In the genomic region with DNA sequence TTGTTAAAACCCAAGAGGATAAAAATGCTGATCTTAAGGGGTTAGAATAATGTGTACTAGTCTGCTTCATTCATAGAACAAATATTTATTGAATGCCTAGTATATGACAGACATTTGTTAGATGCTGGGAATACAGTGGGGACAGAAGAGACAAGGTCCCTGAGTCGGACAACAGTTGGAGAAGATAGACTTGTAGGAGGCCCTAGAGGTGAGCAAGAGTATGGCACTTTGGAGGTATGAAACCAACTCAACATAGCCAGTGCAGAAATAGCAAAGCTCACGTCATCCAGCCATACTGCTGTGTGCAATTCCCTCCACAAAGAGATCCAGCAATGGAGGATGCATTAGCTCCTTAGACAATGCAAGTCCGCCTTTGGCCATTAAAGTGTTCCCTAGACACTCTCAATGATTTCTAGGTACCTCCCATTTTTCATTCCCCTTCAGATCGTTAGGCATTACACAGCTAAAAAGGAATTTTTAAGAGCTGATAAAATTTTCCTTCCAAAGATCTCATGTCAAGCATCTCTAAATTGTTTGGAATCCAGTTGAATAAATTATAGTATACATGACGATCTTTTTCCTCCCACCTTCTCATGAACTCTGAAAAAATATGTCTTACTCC, we compare ENCODE assay signal across 12 cellular contexts.
DNase-seq lines count a peak whose midpoint lies in the region; ATAC-seq and TF ChIP-seq lines count a peak whose summit lies in the region.
"Had no signal": no experiment of that assay in that cellular context is flagged by ENCODE, and none has a peak within 500 bp of the region (broad histone marks: within the 10 kb centered on the region; RNA-seq: fewer than 3 reads in every experiment).

No MANE protein-coding gene starts in this region.

- no peak for ATAC-seq in HG03108 (IDR thresholded peaks at IDR 0.05; ENCODE audit: unreplicated experiment)
- ATAC-seq in GM21529 (IDR thresholded peaks at IDR 0.05; ENCODE audit: unreplicated experiment): no peak
- ATAC-seq: left lobe of liver had no signal

- H3K27ac ChIP-seq in SJCRH30: no peak overlapping the region
- H3K27ac ChIP-seq in mesenchymal stem cell (ENCODE audit: low read length, poor library complexity, severe bottlenecking): no peak overlapping the region
- H3K27ac ChIP-seq: testis had no signal

- H2BK5ac ChIP-seq in mesenchymal stem cell (ENCODE audit: low read depth, low read length, poor library complexity, severe bottlenecking): no peak overlapping the region

- H2BK15ac ChIP-seq in mesenchymal stem cell (ENCODE audit: low read depth, poor library complexity, severe bottlenecking): no peak overlapping the region

- no peak overlapping the region for H4K91ac ChIP-seq in mesenchymal stem cell (ENCODE audit: low read length)

- H3K23ac ChIP-seq in mesenchymal stem cell (ENCODE audit: low read length in 2 of 2): no peak overlapping the region

- H3K14ac ChIP-seq in mesenchymal stem cell (ENCODE audit: low read length in 2 of 2): no peak overlapping the region

- CTCF ChIA-PET in HEK293T (lab: Yijun Ruan, JAX): no interaction called here

- H2BK120ac ChIP-seq in mesenchymal stem cell (ENCODE audit: low read depth, low read length): no peak overlapping the region

- H3K79me1 ChIP-seq in mesenchymal stem cell (replicated peaks; ENCODE audit: low read length, poor library complexity, severe bottlenecking): no peaks in the 10 kb centered on the region

- DNase-seq in DMS53 treated with DMSO at 0.1 percent for 48 hours (lab: John Stamatoyannopoulos, UW; ENCODE audit: unreplicated experiment) (peak; percentile 1), HEK293T (ENCODE audit: extremely low spot score) (peak; percentile 27), SJCRH30 (peak; percentile 8 to 25), mesenchymal stem cell (no peak), hepatic stellate cell (ENCODE audit: low spot score) (no peak), NCI-H748 (lab: John Stamatoyannopoulos, UW; ENCODE audit: unreplicated experiment) (no peak)
- DNase-seq: activated B cell treated with CpG ODN at 0.5 μM for 24 hours, activated T-cell treated with anti-CD3 and anti-CD28 coated beads for 4 hours, testis had no signal

- no peak overlapping the region for H3K4me2 ChIP-seq in mesenchymal stem cell (ENCODE audit: low read length, poor library complexity, severe bottlenecking)

- no peak overlapping the region for H2BK12ac ChIP-seq in mesenchymal stem cell (ENCODE audit: low read length in 2 of 2)

- no peak overlapping the region for H3K4me3 ChIP-seq in SJCRH30
- no peak overlapping the region for H3K4me3 ChIP-seq in mesenchymal stem cell (ENCODE audit: insufficient read depth in 1 of 2, low read depth in 1 of 2, low read length in 2 of 2)
- H3K4me3 ChIP-seq: testis had no signal

- H3K9ac ChIP-seq in mesenchymal stem cell (ENCODE audit: low read length): no peak overlapping the region

- POLR2A ChIA-PET in HEK293T (lab: Yijun Ruan, JAX): no interaction called here

- no peak overlapping the region for H3K4ac ChIP-seq in mesenchymal stem cell (ENCODE audit: low read depth in 1 of 2, low read length in 2 of 2)

- H3K4me1 ChIP-seq in SJCRH30 (no peaks in the 10 kb centered on the region; the same call in 1 of the 2 replicates), mesenchymal stem cell (ENCODE audit: control insufficient read depth, insufficient read depth, low read depth, low read length) (no peaks in the 10 kb centered on the region)
- H3K4me1 ChIP-seq: testis had no signal

- H3K9me3 ChIP-seq in SJCRH30 (replicated peaks): no peaks in the 10 kb centered on the region
- H3K9me3 ChIP-seq in mesenchymal stem cell (ENCODE audit: control insufficient read depth, low read length): peaks cover 4% of the 10 kb centered on the region
- H3K9me3 ChIP-seq: testis had no signal

- H3K27me3 ChIP-seq in SJCRH30 (no peaks in the 10 kb centered on the region), mesenchymal stem cell (ENCODE audit: control insufficient read depth in 1 of 2, insufficient read depth in 1 of 2, low read length in 2 of 2) (no peaks in the 10 kb centered on the region)
- H3K27me3 ChIP-seq: testis had no signal

- no peaks in the 10 kb centered on the region for H3K36me3 ChIP-seq in SJCRH30
- no peaks in the 10 kb centered on the region for H3K36me3 ChIP-seq in mesenchymal stem cell (ENCODE audit: control insufficient read depth in 1 of 2, insufficient read depth in 2 of 2, low read depth in 1 of 2, low read length in 2 of 2)

- H3K18ac ChIP-seq in mesenchymal stem cell (ENCODE audit: low read depth in 1 of 2, low read length in 2 of 2): no peak overlapping the region

- H2AK5ac ChIP-seq in mesenchymal stem cell (ENCODE audit: low read length, severe bottlenecking): no peak overlapping the region

- 85% methylated on average over 5 of the region's 5 CpGs for WGBS in mesenchymal stem cell

- peak overlapping the region; percentile 35 for H4K8ac ChIP-seq in mesenchymal stem cell (ENCODE audit: low read length)

- H2AFZ ChIP-seq in mesenchymal stem cell (ENCODE audit: low read depth, low read length): no peak overlapping the region

TF ChIP-seq in HEK293T, 16 proteins besides CTCF, POLR2A, EP300 and RAD21:
- TF ChIP-seq L3MBTL2 (conservative IDR thresholded peaks at IDR 0.05) (no peak), HDGF (IDR thresholded peaks at IDR 0.05; ENCODE audit: borderline replicate concordance) (no peak), TARDBP (IDR thresholded peaks at IDR 0.05) (no peak), LEF1 (IDR thresholded peaks at IDR 0.05; ENCODE audit: borderline replicate concordance) (no peak), NFRKB (IDR thresholded peaks at IDR 0.05) (no peak), FOXK2 (IDR thresholded peaks at IDR 0.05) (no peak), SUZ12 (IDR thresholded peaks at IDR 0.05) (no peak), CTBP1 (IDR thresholded peaks at IDR 0.05; ENCODE audit: borderline replicate concordance) (no peak), ZNF384 (IDR thresholded peaks at IDR 0.05) (no peak)
TF ChIP-seq in HEK293T: peak in this region for 0.

Comparison
In these comparisons a context has a peak if more than half of its experiments do, and no peak if none do; other contexts are left out.
1. DNase-seq: peak in DMS53 treated with DMSO at 0.1 percent for 48 hours (single experiment), HEK293T (single experiment) and SJCRH30 (2 of 2); none in mesenchymal stem cell (single experiment), hepatic stellate cell (single experiment) and NCI-H748 (single experiment).